In genomic region chr2:75574106-75574505, GRCh38 we compare ENCODE assay signal across 26 cellular contexts. TPM values are rescaled to one million over a fixed set of nuclear protein-coding genes. Genes with fewer than 3 reads are reported as not detected.
DNase-seq lines count a peak whose midpoint lies in the region; ATAC-seq and TF ChIP-seq lines count a peak whose summit lies in the region.
"Had no signal": no experiment of that assay in that cellular context is flagged by ENCODE, and none has a peak within 500 bp of the region (broad histone marks: within the 10 kb centered on the region; RNA-seq: fewer than 3 reads in every experiment).

No MANE protein-coding gene starts in this region.

- no peaks in the 10 kb centered on the region for H3K9me3 ChIP-seq in SK-N-SH
- H3K9me3 ChIP-seq: stomach, upper lobe of left lung had no signal

- H2AFZ ChIP-seq in SK-N-SH (ENCODE audit: low read depth), result no peak overlapping the region

- H3K4me1 ChIP-seq in SK-N-SH (ENCODE audit: control insufficient read depth in 1 of 2, insufficient read depth in 2 of 2, low read depth in 1 of 2, low read length in 1 of 2), result peaks cover 2 to 18% of the 10 kb centered on the region in 2 experiments; a peak in 2 of 4 replicates

- H3K36me3 ChIP-seq in SK-N-SH (replicated peaks in 1 of 2; ENCODE audit: control insufficient read depth in 1 of 2, insufficient read depth in 2 of 2, low read length in 1 of 2), result no peaks in the 10 kb centered on the region
- H3K36me3 ChIP-seq: stomach, upper lobe of left lung had no signal

- H3K79me2 ChIP-seq in SK-N-SH (ENCODE audit: insufficient read depth), result peaks cover 16% of the 10 kb centered on the region; the same call in 1 of the 2 replicates

- TF ChIP-seq EP300 in SK-N-SH (IDR thresholded peaks at IDR 0.05; ENCODE audit: borderline replicate concordance in 1 of 2, low read depth in 1 of 2, low read length in 1 of 2), result no peak

- no peak overlapping the region for H3K27ac ChIP-seq in SK-N-SH (ENCODE audit: low read depth in 2 of 2, low read length in 1 of 2)
- H3K27ac ChIP-seq: stomach had no signal

- POLR2A ChIA-PET in SK-N-SH (lab: Yijun Ruan, JAX), result no interaction called here

- H3K4me3 ChIP-seq in SK-N-SH (ENCODE audit: low read depth in 2 of 2, low read length in 1 of 2), result no peak overlapping the region
- no peak overlapping the region for H3K4me3 ChIP-seq in fibroblast of villous mesenchyme (ENCODE audit: low read depth, low read length)
- H3K4me3 ChIP-seq: stomach, upper lobe of left lung had no signal

- no peak for ATAC-seq in GM21528 (IDR thresholded peaks at IDR 0.05; ENCODE audit: low FRiP score, unreplicated experiment)
- no peak for ATAC-seq in GM18520 (IDR thresholded peaks at IDR 0.05; ENCODE audit: unreplicated experiment)
- ATAC-seq: activated T-cell treated with anti-CD3 and anti-CD28 coated beads, Interleukin-2, amount 50 U/mL, for 4 hours; natural killer cell had no signal

- H3K4me2 ChIP-seq in SK-N-SH, result no peak overlapping the region

- H3F3A ChIP-seq in SK-N-SH (replicated peaks; ENCODE audit: insufficient read depth), result peaks cover 3% of the 10 kb centered on the region

- H3K27me3 ChIP-seq in SK-N-SH (ENCODE audit: insufficient read depth), result no peaks in the 10 kb centered on the region
- H3K27me3 ChIP-seq: stomach, upper lobe of left lung had no signal

- H4K20me1 ChIP-seq in SK-N-SH (ENCODE audit: insufficient read depth), result no peaks in the 10 kb centered on the region

- CTCF ChIA-PET in SK-N-SH (lab: Yijun Ruan, JAX), result interaction anchor here (1.1 to 3.1 kb wide), 5 partner anchors 12 to 109 kb away, joined by 3 to 15 read pairs (median 3); partner anchors contain the start of gene EVA1A

- in situ Hi-C loops in ACHN (cut with HindIII; ENCODE audit: low pct_ligation_motif_present, low pct_unique_long_range_greater_than_20kb, low sequenced_read_pairs), result no loop called here

- DNase-seq in ACHN (peak; percentile 34), HCEC 1CT (peak; percentile 53), SK-N-SH (no peak), fibroblast of villous mesenchyme (ENCODE audit: low read depth) (no peak), NCI-H2196 (lab: John Stamatoyannopoulos, UW; ENCODE audit: unreplicated experiment) (no peak), COR-L47 (lab: John Stamatoyannopoulos, UW) (no peak)
- DNase-seq: activated CD4-positive, CD25-positive, alpha-beta regulatory T cell; activated naive CD4-positive, alpha-beta T cell treated with anti-CD3 and anti-CD28 coated beads, Interleukin-2, amount 50 U/mL, for 16 hours; activated T-cell treated with anti-CD3 and anti-CD28 coated beads, Interleukin-2, amount 50 U/mL, for 4 hours; aorta; CD4-positive, alpha-beta memory T cell; cerebellar nuclear complex; effector CD8-positive, alpha-beta T cell; foreskin melanocyte; hypothalamus; kidney; MM.1S; natural killer cell; NCI-H1436 treated with DMSO at 0.1 percent for 48 hours; NCI-H2171; NCI-H69; stimulated activated CD4-positive, alpha-beta T cell treated with anti-CD3 and anti-CD28 coated beads, Interleukin-2, amount 100 ng/mL, for 24 hours; stomach; upper lobe of left lung had no signal

- TF ChIP-seq CTCF in SK-N-SH (IDR thresholded peaks at IDR 0.05) (no peak), fibroblast of villous mesenchyme (IDR thresholded peaks at IDR 0.05; ENCODE audit: insufficient read depth, low read depth, low read length) (peak; percentile 6)

- 73% methylated on average over 1 of the region's 1 CpG for WGBS in SK-N-SH (ENCODE audit: low lambda C conversion rate)

- no peaks in the 10 kb centered on the region for H3K9me2 ChIP-seq in SK-N-SH

- no peak overlapping the region for H3K9ac ChIP-seq in SK-N-SH

- peak; percentile 32; the same call in 1 of the 2 replicates for TF ChIP-seq RAD21 in SK-N-SH (IDR thresholded peaks at IDR 0.05; ENCODE audit: low read length)

TF ChIP-seq in SK-N-SH, 30 proteins besides CTCF, POLR2A, EP300 and RAD21:
- TF ChIP-seq USF1 (IDR thresholded peaks at IDR 0.05; ENCODE audit: borderline replicate concordance, low read depth) (no peak), SMC3 (IDR thresholded peaks at IDR 0.05; ENCODE audit: low read depth, low read length) (peak; percentile 32)

RNA-seq across cellular contexts. Expression of gene EVA1A, which starts 13.4 kb away (rescaled TPM):
- polyA plus RNA-seq in SK-N-SH (2012; rRNA removed), result 79.0 and 93.0 TPM in 2 replicates
- 54.3 and 67.8 TPM in 2 replicates for polyA plus RNA-seq in SK-N-SH (2012; cell fraction: cytosol; rRNA removed)
- 76.0 and 133 TPM in 2 replicates for polyA plus RNA-seq in SK-N-SH (2012; cell fraction: nucleus; rRNA removed)
- total RNA-seq in fibroblast of villous mesenchyme, result 44.9 and 48.3 TPM in 2 replicates
- total RNA-seq: CD4-positive, alpha-beta memory T cell; natural killer cell had no signal
- polyA plus RNA-seq: CD4-positive, alpha-beta memory T cell had no signal

Comparison
In these comparisons a context has a peak if more than half of its experiments do, and no peak if none do; other contexts are left out.
1. DNase-seq: peak in ACHN (single experiment) and HCEC 1CT (single experiment); none in SK-N-SH (single experiment), fibroblast of villous mesenchyme (single experiment), NCI-H2196 (single experiment) and COR-L47 (single experiment).